Comparison of ENCODE assay signal across 1 cellular context in genomic region chr14:22928237-22929103, GRCh38.
TF ChIP-seq lines count a peak whose summit lies in the region.

No MANE protein-coding gene starts in this region.

TF ChIP-seq in HepG2, 621 proteins besides CTCF, POLR2A, EP300 and RAD21 (continued from another document and continues in another):
- no peak for TF ChIP-seq GABPA (IDR thresholded peaks at IDR 0.05; ENCODE audit: low read depth, low read length)
- TF ChIP-seq GABPA (CRISPR knock-in tag; IDR thresholded peaks at IDR 0.05; ENCODE audit: low read depth) = no peak
- TF ChIP-seq, protein P1, sequence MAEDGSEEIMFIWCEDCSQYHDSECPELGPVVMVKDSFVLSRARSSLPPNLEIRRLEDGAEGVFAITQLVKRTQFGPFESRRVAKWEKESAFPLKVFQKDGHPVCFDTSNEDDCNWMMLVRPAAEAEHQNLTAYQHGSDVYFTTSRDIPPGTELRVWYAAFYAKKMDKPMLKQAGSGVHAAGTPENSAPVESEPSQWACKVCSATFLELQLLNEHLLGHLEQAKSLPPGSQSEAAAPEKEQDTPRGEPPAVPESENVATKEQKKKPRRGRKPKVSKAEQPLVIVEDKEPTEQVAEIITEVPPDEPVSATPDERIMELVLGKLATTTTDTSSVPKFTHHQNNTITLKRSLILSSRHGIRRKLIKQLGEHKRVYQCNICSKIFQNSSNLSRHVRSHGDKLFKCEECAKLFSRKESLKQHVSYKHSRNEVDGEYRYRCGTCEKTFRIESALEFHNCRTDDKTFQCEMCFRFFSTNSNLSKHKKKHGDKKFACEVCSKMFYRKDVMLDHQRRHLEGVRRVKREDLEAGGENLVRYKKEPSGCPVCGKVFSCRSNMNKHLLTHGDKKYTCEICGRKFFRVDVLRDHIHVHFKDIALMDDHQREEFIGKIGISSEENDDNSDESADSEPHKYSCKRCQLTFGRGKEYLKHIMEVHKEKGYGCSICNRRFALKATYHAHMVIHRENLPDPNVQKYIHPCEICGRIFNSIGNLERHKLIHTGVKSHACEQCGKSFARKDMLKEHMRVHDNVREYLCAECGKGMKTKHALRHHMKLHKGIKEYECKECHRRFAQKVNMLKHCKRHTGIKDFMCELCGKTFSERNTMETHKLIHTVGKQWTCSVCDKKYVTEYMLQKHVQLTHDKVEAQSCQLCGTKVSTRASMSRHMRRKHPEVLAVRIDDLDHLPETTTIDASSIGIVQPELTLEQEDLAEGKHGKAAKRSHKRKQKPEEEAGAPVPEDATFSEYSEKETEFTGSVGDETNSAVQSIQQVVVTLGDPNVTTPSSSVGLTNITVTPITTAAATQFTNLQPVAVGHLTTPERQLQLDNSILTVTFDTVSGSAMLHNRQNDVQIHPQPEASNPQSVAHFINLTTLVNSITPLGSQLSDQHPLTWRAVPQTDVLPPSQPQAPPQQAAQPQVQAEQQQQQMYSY (CRISPR knock-in tag; IDR thresholded peaks at IDR 0.05) = no peak
- no peak for TF ChIP-seq CHCHD3 (CRISPR knock-in tag; IDR thresholded peaks at IDR 0.05)
- no peak for TF ChIP-seq PHF20 (CRISPR knock-in tag; IDR thresholded peaks at IDR 0.05)
- TF ChIP-seq ZNF883 (CRISPR knock-in tag; IDR thresholded peaks at IDR 0.05; ENCODE audit: not compliant biosample characterization) = no peak
- TF ChIP-seq ZKSCAN1 (IDR thresholded peaks at IDR 0.05; ENCODE audit: low read length) = no peak
- TF ChIP-seq ZNF792 (CRISPR knock-in tag; IDR thresholded peaks at IDR 0.05) = no peak
- TF ChIP-seq ZNF207 (IDR thresholded peaks at IDR 0.05; ENCODE audit: borderline replicate concordance) = no peak
- TF ChIP-seq ZNF543 (CRISPR knock-in tag; IDR thresholded peaks at IDR 0.05) = no peak
- TF ChIP-seq ZBTB7B (CRISPR knock-in tag; IDR thresholded peaks at IDR 0.05) = peak; percentile 56
- no peak for TF ChIP-seq TAF1 (CRISPR knock-in tag; IDR thresholded peaks at IDR 0.05)
- no peak for TF ChIP-seq FOXA1 (IDR thresholded peaks at IDR 0.05)
- TF ChIP-seq FOXA1 (CRISPR knock-in tag; IDR thresholded peaks at IDR 0.05) = no peak
- TF ChIP-seq, protein P2, sequence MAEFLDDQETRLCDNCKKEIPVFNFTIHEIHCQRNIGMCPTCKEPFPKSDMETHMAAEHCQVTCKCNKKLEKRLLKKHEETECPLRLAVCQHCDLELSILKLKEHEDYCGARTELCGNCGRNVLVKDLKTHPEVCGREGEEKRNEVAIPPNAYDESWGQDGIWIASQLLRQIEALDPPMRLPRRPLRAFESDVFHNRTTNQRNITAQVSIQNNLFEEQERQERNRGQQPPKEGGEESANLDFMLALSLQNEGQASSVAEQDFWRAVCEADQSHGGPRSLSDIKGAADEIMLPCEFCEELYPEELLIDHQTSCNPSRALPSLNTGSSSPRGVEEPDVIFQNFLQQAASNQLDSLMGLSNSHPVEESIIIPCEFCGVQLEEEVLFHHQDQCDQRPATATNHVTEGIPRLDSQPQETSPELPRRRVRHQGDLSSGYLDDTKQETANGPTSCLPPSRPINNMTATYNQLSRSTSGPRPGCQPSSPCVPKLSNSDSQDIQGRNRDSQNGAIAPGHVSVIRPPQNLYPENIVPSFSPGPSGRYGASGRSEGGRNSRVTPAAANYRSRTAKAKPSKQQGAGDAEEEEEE (CRISPR knock-in tag; IDR thresholded peaks at IDR 0.05; ENCODE audit: borderline replicate concordance) = no peak
- TF ChIP-seq, protein P3, sequence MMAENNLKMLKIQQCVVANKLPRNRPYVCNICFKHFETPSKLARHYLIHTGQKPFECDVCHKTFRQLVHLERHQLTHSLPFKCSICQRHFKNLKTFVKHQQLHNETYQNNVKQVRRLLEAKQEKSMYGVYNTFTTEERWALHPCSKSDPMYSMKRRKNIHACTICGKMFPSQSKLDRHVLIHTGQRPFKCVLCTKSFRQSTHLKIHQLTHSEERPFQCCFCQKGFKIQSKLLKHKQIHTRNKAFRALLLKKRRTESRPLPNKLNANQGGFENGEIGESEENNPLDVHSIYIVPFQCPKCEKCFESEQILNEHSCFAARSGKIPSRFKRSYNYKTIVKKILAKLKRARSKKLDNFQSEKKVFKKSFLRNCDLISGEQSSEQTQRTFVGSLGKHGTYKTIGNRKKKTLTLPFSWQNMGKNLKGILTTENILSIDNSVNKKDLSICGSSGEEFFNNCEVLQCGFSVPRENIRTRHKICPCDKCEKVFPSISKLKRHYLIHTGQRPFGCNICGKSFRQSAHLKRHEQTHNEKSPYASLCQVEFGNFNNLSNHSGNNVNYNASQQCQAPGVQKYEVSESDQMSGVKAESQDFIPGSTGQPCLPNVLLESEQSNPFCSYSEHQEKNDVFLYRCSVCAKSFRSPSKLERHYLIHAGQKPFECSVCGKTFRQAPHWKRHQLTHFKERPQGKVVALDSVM (CRISPR knock-in tag; IDR thresholded peaks at IDR 0.05) = no peak
- TF ChIP-seq ZNF670 (CRISPR knock-in tag; IDR thresholded peaks at IDR 0.05; ENCODE audit: borderline replicate concordance) = 0 out of 2 replicates have a peak, but pooled peaks have one; percentile 64
- TF ChIP-seq SUZ12 (IDR thresholded peaks at IDR 0.05; ENCODE audit: low read depth, low read length) = no peak
- TF ChIP-seq PPARG (CRISPR knock-in tag; conservative IDR thresholded peaks at IDR 0.05) = no peak
- TF ChIP-seq, protein P4, sequence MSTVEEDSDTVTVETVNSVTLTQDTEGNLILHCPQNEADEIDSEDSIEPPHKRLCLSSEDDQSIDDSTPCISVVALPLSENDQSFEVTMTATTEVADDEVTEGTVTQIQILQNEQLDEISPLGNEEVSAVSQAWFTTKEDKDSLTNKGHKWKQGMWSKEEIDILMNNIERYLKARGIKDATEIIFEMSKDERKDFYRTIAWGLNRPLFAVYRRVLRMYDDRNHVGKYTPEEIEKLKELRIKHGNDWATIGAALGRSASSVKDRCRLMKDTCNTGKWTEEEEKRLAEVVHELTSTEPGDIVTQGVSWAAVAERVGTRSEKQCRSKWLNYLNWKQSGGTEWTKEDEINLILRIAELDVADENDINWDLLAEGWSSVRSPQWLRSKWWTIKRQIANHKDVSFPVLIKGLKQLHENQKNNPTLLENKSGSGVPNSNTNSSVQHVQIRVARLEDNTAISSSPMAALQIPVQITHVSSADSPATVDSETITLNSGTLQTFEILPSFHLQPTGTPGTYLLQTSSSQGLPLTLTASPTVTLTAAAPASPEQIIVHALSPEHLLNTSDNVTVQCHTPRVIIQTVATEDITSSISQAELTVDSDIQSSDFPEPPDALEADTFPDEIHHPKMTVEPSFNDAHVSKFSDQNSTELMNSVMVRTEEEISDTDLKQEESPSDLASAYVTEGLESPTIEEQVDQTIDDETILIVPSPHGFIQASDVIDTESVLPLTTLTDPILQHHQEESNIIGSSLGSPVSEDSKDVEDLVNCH (CRISPR knock-in tag; IDR thresholded peaks at IDR 0.05) = peak; percentile 68; the same call in 1 of the 2 replicates
- TF ChIP-seq CCDC6 (CRISPR knock-in tag; IDR thresholded peaks at IDR 0.05) = no peak
- TF ChIP-seq TBL1XR1 (IDR thresholded peaks at IDR 0.05; ENCODE audit: borderline replicate concordance, low read length, partially characterized antibody) = no peak
- TF ChIP-seq RNF219 (CRISPR knock-in tag; IDR thresholded peaks at IDR 0.05) = no peak
- TF ChIP-seq CAMTA2 (CRISPR knock-in tag; IDR thresholded peaks at IDR 0.05; ENCODE audit: borderline replicate concordance) = no peak
- no peak for TF ChIP-seq ELF3 (CRISPR knock-in tag; IDR thresholded peaks at IDR 0.05)
- TF ChIP-seq PAWR (CRISPR knock-in tag; IDR thresholded peaks at IDR 0.05; ENCODE audit: borderline replicate concordance) = no peak
- TF ChIP-seq ZNF704 (CRISPR knock-in tag; IDR thresholded peaks at IDR 0.05; ENCODE audit: borderline replicate concordance) = no peak; the same call in 1 of the 2 replicates
- TF ChIP-seq PHF8 (CRISPR knock-in tag; IDR thresholded peaks at IDR 0.05) = no peak
- no peak for TF ChIP-seq ZNF766 (CRISPR knock-in tag; IDR thresholded peaks at IDR 0.05; ENCODE audit: borderline replicate concordance)
- 0 out of 2 replicates have a peak, but pooled peaks have one; percentile 14 for TF ChIP-seq ZFP41 (CRISPR knock-in tag; IDR thresholded peaks at IDR 0.05; ENCODE audit: borderline replicate concordance)
- no peak for TF ChIP-seq ZNF768 (CRISPR knock-in tag; IDR thresholded peaks at IDR 0.05)
- TF ChIP-seq ZNF44 (CRISPR knock-in tag; IDR thresholded peaks at IDR 0.05) = no peak
- no peak for TF ChIP-seq ZKSCAN5 (CRISPR knock-in tag; IDR thresholded peaks at IDR 0.05)
- no peak for TF ChIP-seq CREM (IDR thresholded peaks at IDR 0.05)
- TF ChIP-seq CREM (CRISPR knock-in tag; IDR thresholded peaks at IDR 0.05) = no peak
- no peak for TF ChIP-seq SOX6 (IDR thresholded peaks at IDR 0.05)
- no peak for TF ChIP-seq SOX6 (CRISPR knock-in tag; IDR thresholded peaks at IDR 0.05)
- TF ChIP-seq ZNF614 (CRISPR knock-in tag; IDR thresholded peaks at IDR 0.05; ENCODE audit: borderline replicate concordance) = 0 out of 2 replicates have a peak, but pooled peaks have one; percentile 26
- TF ChIP-seq ZNF615 (CRISPR knock-in tag; IDR thresholded peaks at IDR 0.05; ENCODE audit: borderline replicate concordance) = no peak
- no peak for TF ChIP-seq AKAP8 (CRISPR knock-in tag; IDR thresholded peaks at IDR 0.05)
- no peak for TF ChIP-seq ZMYM2 (CRISPR knock-in tag; IDR thresholded peaks at IDR 0.05)
- no peak for TF ChIP-seq SNRNP70 (IDR thresholded peaks at IDR 0.05; ENCODE audit: low read depth, low read length)
- no peak for TF ChIP-seq XBP1 (CRISPR knock-in tag; IDR thresholded peaks at IDR 0.05)
- no peak; the same call in 1 of the 2 replicates for TF ChIP-seq ZNF562 (CRISPR knock-in tag; IDR thresholded peaks at IDR 0.05; ENCODE audit: borderline replicate concordance)
- 0 out of 2 replicates have a peak, but pooled peaks have one; percentile 54 for TF ChIP-seq MEIS2 (CRISPR knock-in tag; IDR thresholded peaks at IDR 0.05)
- TF ChIP-seq ZNF660 (CRISPR knock-in tag; IDR thresholded peaks at IDR 0.05; ENCODE audit: borderline replicate concordance, low read depth) = no peak
- TF ChIP-seq MED8 (CRISPR knock-in tag; IDR thresholded peaks at IDR 0.05; ENCODE audit: insufficient replicate concordance) = no peak
- TF ChIP-seq MTA3 (CRISPR knock-in tag; IDR thresholded peaks at IDR 0.05) = no peak
- TF ChIP-seq ZNF256 (CRISPR knock-in tag; conservative IDR thresholded peaks at IDR 0.05) = no peak
- no peak for TF ChIP-seq SKI (IDR thresholded peaks at IDR 0.05; ENCODE audit: partially characterized antibody)
- TF ChIP-seq HES4 (CRISPR knock-in tag; IDR thresholded peaks at IDR 0.05; ENCODE audit: borderline replicate concordance) = no peak
- TF ChIP-seq ZNF296 (CRISPR knock-in tag; conservative IDR thresholded peaks at IDR 0.05) = no peak
- TF ChIP-seq, protein P5, sequence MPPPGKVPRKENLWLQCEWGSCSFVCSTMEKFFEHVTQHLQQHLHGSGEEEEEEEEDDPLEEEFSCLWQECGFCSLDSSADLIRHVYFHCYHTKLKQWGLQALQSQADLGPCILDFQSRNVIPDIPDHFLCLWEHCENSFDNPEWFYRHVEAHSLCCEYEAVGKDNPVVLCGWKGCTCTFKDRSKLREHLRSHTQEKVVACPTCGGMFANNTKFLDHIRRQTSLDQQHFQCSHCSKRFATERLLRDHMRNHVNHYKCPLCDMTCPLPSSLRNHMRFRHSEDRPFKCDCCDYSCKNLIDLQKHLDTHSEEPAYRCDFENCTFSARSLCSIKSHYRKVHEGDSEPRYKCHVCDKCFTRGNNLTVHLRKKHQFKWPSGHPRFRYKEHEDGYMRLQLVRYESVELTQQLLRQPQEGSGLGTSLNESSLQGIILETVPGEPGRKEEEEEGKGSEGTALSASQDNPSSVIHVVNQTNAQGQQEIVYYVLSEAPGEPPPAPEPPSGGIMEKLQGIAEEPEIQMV (CRISPR knock-in tag; IDR thresholded peaks at IDR 0.05; ENCODE audit: low read depth) = no peak
- TF ChIP-seq ZZZ3 (CRISPR knock-in tag; IDR thresholded peaks at IDR 0.05; ENCODE audit: borderline replicate concordance) = 0 out of 2 replicates have a peak, but pooled peaks have one; percentile 8
- no peak for TF ChIP-seq ATF7 (IDR thresholded peaks at IDR 0.05)
- TF ChIP-seq ATF7 (CRISPR knock-in tag; IDR thresholded peaks at IDR 0.05) = 0 out of 2 replicates have a peak, but pooled peaks have one; percentile 16
- no peak for TF ChIP-seq FOSL1 (CRISPR knock-in tag; IDR thresholded peaks at IDR 0.05; ENCODE audit: borderline replicate concordance)
- TF ChIP-seq ATRX (CRISPR knock-in tag; IDR thresholded peaks at IDR 0.05; ENCODE audit: borderline replicate concordance) = no peak
- no peak for TF ChIP-seq NFE2L2 (IDR thresholded peaks at IDR 0.05; ENCODE audit: low read length)
- TF ChIP-seq SMAD9 (CRISPR knock-in tag; IDR thresholded peaks at IDR 0.05) = no peak
- 0 out of 2 replicates have a peak, but pooled peaks have one; percentile 23 for TF ChIP-seq ZNF367 (CRISPR knock-in tag; IDR thresholded peaks at IDR 0.05; ENCODE audit: borderline replicate concordance)
- TF ChIP-seq, protein P6, sequence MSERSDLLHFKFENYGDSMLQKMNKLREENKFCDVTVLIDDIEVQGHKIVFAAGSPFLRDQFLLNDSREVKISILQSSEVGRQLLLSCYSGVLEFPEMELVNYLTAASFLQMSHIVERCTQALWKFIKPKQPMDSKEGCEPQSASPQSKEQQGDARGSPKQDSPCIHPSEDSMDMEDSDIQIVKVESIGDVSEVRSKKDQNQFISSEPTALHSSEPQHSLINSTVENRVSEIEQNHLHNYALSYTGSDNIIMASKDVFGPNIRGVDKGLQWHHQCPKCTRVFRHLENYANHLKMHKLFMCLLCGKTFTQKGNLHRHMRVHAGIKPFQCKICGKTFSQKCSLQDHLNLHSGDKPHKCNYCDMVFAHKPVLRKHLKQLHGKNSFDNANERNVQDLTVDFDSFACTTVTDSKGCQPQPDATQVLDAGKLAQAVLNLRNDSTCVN (CRISPR knock-in tag; IDR thresholded peaks at IDR 0.05; ENCODE audit: borderline replicate concordance) = no peak
- TF ChIP-seq ZNF121 (CRISPR knock-in tag; IDR thresholded peaks at IDR 0.05) = no peak
- TF ChIP-seq SIN3B (IDR thresholded peaks at IDR 0.05; ENCODE audit: low read length) = no peak
